10 cellular contexts compared by ENCODE assay signal in the genomic region with DNA sequence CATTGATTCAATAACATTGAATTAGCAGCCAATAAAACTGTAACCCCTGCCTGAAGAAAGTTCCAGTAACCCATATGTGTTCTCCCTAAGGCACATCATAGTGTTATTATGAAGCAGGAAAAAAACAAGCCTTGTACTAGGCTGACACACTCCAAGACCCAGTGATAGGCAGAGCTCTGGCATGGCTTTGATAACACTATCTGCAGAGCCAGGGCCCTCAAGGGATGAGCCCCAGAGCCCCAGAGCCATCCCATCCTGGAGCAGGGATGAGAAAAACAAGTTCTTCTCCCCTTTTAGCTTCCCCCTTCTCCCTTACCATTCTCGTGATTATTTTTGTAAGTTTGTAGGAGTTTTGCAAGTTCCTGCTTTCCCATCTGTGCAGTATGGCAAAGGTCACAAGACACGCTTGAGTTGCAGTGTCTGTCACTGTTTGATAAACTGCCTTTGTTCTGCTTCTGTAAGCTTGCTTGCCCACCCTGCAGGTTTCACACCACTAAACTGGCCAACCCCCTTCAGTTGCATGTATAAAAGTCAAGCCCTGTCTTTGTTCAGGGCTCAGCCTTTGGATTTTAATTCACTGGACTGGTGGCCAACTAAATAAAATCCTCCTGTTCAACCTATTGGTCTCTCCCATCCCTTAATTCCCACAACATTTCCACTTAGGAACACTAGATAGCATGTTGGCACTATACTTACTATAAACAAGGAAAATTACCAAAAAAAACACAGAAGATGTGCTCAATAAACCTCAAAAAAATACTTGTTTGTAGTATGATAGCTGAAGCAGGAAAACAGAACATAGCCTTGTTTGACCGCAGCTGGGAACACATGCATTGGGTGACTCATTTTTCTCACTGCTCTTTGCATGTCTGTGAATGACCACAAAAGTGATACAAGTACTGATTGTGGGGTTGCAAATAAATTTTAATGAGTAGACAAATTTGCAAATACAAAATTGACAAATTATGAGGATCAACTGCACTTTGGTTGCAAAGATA. TPM values are rescaled to one million over a fixed set of nuclear protein-coding genes. Genes with fewer than 3 reads are reported as not detected.
A peak's percentile ranks its signal among the peaks of the same experiment; 100 is the strongest.
DNase-seq lines count a peak whose midpoint lies in the region; ATAC-seq and TF ChIP-seq lines count a peak whose summit lies in the region.
"Had no signal": no experiment of that assay in that cellular context is flagged by ENCODE, and none has a peak within 500 bp of the region (broad histone marks: within the 10 kb centered on the region; RNA-seq: fewer than 3 reads in every experiment).

No MANE protein-coding gene starts in this region.

- DNase-seq in amniotic epithelial cell (ENCODE audit: low read depth) = peak; percentile 91
- peak; percentile 50 for DNase-seq in skeletal muscle cell (ENCODE audit: low read depth)
- DNase-seq in NCI-H526 (lab: John Stamatoyannopoulos, UW) = no peak
- DNase-seq in osteocyte (ENCODE audit: extremely low spot score, unreplicated experiment) = no peak
- DNase-seq in cerebellum (ENCODE audit: low spot score) = no peak
- no peak for DNase-seq in testis

- no peak overlapping the region for H3K4me3 ChIP-seq in skeletal muscle cell (ENCODE audit: low read depth, low read length)
- no peak overlapping the region for H3K4me3 ChIP-seq in testis

- 66 to 81% methylated on average over 3 of the region's 3 CpGs for WGBS in testis, 2 donors

- H3K9me3 Mint-ChIP-seq in osteocyte (ENCODE audit: unreplicated experiment) = no peaks in the 10 kb centered on the region

- no peak overlapping the region for H3K4me3 Mint-ChIP-seq in osteocyte (ENCODE audit: unreplicated experiment)
- H3K4me3 Mint-ChIP-seq: WTC11 had no signal

- ATAC-seq in GM19395 (IDR thresholded peaks at IDR 0.05; ENCODE audit: unreplicated experiment) = peak; percentile 43
- peak; percentile 51 for ATAC-seq in HG03442 (IDR thresholded peaks at IDR 0.05; ENCODE audit: unreplicated experiment)
- ATAC-seq: left lobe of liver, WTC11 had no signal

- H3K36me3 ChIP-seq in testis (ENCODE audit: low read depth, missing control alignments) = no peaks in the 10 kb centered on the region

- no peaks in the 10 kb centered on the region for H3K36me3 Mint-ChIP-seq in osteocyte (ENCODE audit: unreplicated experiment)

- peaks cover 8% of the 10 kb centered on the region for H3K4me1 Mint-ChIP-seq in osteocyte (ENCODE audit: unreplicated experiment)
- H3K4me1 Mint-ChIP-seq: WTC11 had no signal

- peaks cover 17% of the 10 kb centered on the region for H3K27me3 Mint-ChIP-seq in osteocyte (ENCODE audit: unreplicated experiment)

- H3K27ac ChIP-seq in testis = no peak overlapping the region

- H3K27me3 ChIP-seq in testis = no peaks in the 10 kb centered on the region

- TF ChIP-seq CTCF in osteocyte (IDR thresholded peaks at IDR 0.05) (no peak), testis (IDR thresholded peaks at IDR 0.05) (no peak)

- no peaks in the 10 kb centered on the region for H3K4me1 ChIP-seq in testis

- no peaks in the 10 kb centered on the region for H3K9me3 ChIP-seq in testis

- intact Hi-C loops in testis (cut with DNase I; ENCODE audit: low total_unique reads) = no loop called here

- no peak overlapping the region for H3K27ac Mint-ChIP-seq in osteocyte (ENCODE audit: unreplicated experiment)
- H3K27ac Mint-ChIP-seq: WTC11 had no signal

- TF ChIP-seq POLR2A in testis (IDR thresholded peaks at IDR 0.05) = no peak

RNA-seq across cellular contexts. Expression of a gene that starts 22.5 kb away (rescaled TPM):
- total RNA-seq in osteocyte (0.68 and 0.78 TPM in 2 replicates), cerebellum (59.4 TPM), testis (1 to 10 TPM; 4.3 to 7.4 TPM)
- polyA plus RNA-seq in testis (ENCODE audit: insufficient read depth, low read depth, low replicate concordance) = 3.4 TPM

Comparison
In these comparisons a context has a peak if more than half of its experiments do, and no peak if none do; other contexts are left out.
1. DNase-seq: peak in amniotic epithelial cell (single experiment) and skeletal muscle cell (single experiment); none in NCI-H526 (0 of 2), osteocyte (single experiment), cerebellum (single experiment) and testis (single experiment).